In genomic region chr19:40223135-40223822, GRCh38 we compare ENCODE assay signal across 14 cellular contexts. TPM values are rescaled to one million over a fixed set of nuclear protein-coding genes. Genes with fewer than 3 reads are reported as not detected.
DNase-seq lines count a peak whose midpoint lies in the region; ATAC-seq and TF ChIP-seq lines count a peak whose summit lies in the region.
"Had no signal": no experiment of that assay in that cellular context is flagged by ENCODE, and none has a peak within 500 bp of the region (broad histone marks: within the 10 kb centered on the region; RNA-seq: fewer than 3 reads in every experiment).

No MANE protein-coding gene starts in this region.

- peaks cover 23% of the 10 kb centered on the region for H3K27me3 ChIP-seq in CD4-positive, CD25-positive, alpha-beta regulatory T cell (ENCODE audit: control insufficient read depth, insufficient read depth, low read length)
- no peaks in the 10 kb centered on the region for H3K27me3 ChIP-seq in Caco-2 (replicated peaks; ENCODE audit: control insufficient read depth, insufficient read depth, low read length)

- no peak for ATAC-seq in CD4-positive, CD25-positive, alpha-beta regulatory T cell (ENCODE audit: low read depth in 2 of 2)
- no peak for ATAC-seq in activated T-cell treated with anti-CD3 and anti-CD28 coated beads, Interleukin-2, amount 50 U/mL, for 4 hours
- ATAC-seq in left colon (peak; percentile 74), HG02798 (IDR thresholded peaks at IDR 0.05; ENCODE audit: poor library complexity, unreplicated experiment) (no peak)

- H3K4me3 ChIP-seq in CD4-positive, CD25-positive, alpha-beta regulatory T cell (ENCODE audit: low read depth, low read length) = no peak overlapping the region
- H3K4me3 ChIP-seq in Caco-2 (ENCODE audit: low read depth, low read length) = no peak overlapping the region
- H3K4me3 ChIP-seq: BLaER1, upper lobe of left lung had no signal

- POLR2A ChIA-PET in Caco-2 (lab: Charles Lee) = no interaction called here

- H3K27me3 Mint-ChIP-seq in CD4-positive, CD25-positive, alpha-beta regulatory T cell = peaks cover 62% of the 10 kb centered on the region
- peaks cover 52% of the 10 kb centered on the region for H3K27me3 Mint-ChIP-seq in activated T-cell treated with anti-CD3 and anti-CD28 coated beads, Interleukin-2, amount 50 U/mL, for 4 hours (ENCODE audit: low read depth)
- peaks cover 10% of the 10 kb centered on the region for H3K27me3 Mint-ChIP-seq in Caco-2 (ENCODE audit: insufficient read depth, unreplicated experiment)

- no peak for TF ChIP-seq CTCF in Caco-2 (IDR thresholded peaks at IDR 0.05; ENCODE audit: insufficient read depth in 1 of 2, low read depth in 1 of 2, low read length in 1 of 2, severe bottlenecking in 1 of 2, unreplicated experiment in 1 of 2)

- no peak overlapping the region for H3K27ac Mint-ChIP-seq in CD4-positive, CD25-positive, alpha-beta regulatory T cell
- no peak overlapping the region for H3K27ac Mint-ChIP-seq in Caco-2 (ENCODE audit: unreplicated experiment)
- H3K27ac Mint-ChIP-seq: activated B cell treated with CpG ODN at 0.5 μM for 24 hours, immature natural killer cell had no signal

- peaks cover 0 to 9% (median 4%) of the 10 kb centered on the region in 7 donors for H3K9me3 Mint-ChIP-seq in CD4-positive, CD25-positive, alpha-beta regulatory T cell
- peaks cover 4% of the 10 kb centered on the region for H3K9me3 Mint-ChIP-seq in activated T-cell treated with anti-CD3 and anti-CD28 coated beads, Interleukin-2, amount 50 U/mL, for 4 hours
- peaks cover 10% of the 10 kb centered on the region for H3K9me3 Mint-ChIP-seq in Caco-2 (ENCODE audit: unreplicated experiment)

- H3K9me3 ChIP-seq in CD4-positive, CD25-positive, alpha-beta regulatory T cell (ENCODE audit: control insufficient read depth in 2 of 2, low read length in 2 of 2) = peaks cover 0 to 2% of the 10 kb centered on the region in 2 experiments
- H3K9me3 ChIP-seq in Caco-2 = no peaks in the 10 kb centered on the region
- H3K9me3 ChIP-seq: upper lobe of left lung had no signal

- H3K4me3 Mint-ChIP-seq in CD4-positive, CD25-positive, alpha-beta regulatory T cell = no peak overlapping the region
- no peak overlapping the region for H3K4me3 Mint-ChIP-seq in activated T-cell treated with anti-CD3 and anti-CD28 coated beads, Interleukin-2, amount 50 U/mL, for 4 hours
- no peak overlapping the region for H3K4me3 Mint-ChIP-seq in Caco-2 (ENCODE audit: unreplicated experiment)
- H3K4me3 Mint-ChIP-seq: activated B cell treated with CpG ODN at 0.5 μM for 24 hours had no signal

- peaks cover 16% of the 10 kb centered on the region for H3K4me1 ChIP-seq in CD4-positive, CD25-positive, alpha-beta regulatory T cell (ENCODE audit: control insufficient read depth, insufficient read depth, low read length, poor library complexity, severe bottlenecking)
- peaks cover 14% of the 10 kb centered on the region; the same call in 1 of the 2 replicates for H3K4me1 ChIP-seq in Caco-2

- intact Hi-C loops in left colon (cut with DNase I, micrococcal nuclease) (loop anchor here in 1 of 2 donors (5.0 kb wide), 1 partner anchor 86 kb away; no protein-coding TSS in a partner anchor), Caco-2 (cut with micrococcal nuclease; ENCODE audit: unreplicated experiment) (loop anchor here (5.0 kb wide), 1 partner anchor 66 kb away; no protein-coding TSS in a partner anchor)

- CTCF ChIA-PET in Caco-2 (lab: Charles Lee) = no interaction called here

- H3K27ac ChIP-seq in CD4-positive, CD25-positive, alpha-beta regulatory T cell (ENCODE audit: insufficient read depth, low read length, poor library complexity, severe bottlenecking) = no peak overlapping the region
- H3K27ac ChIP-seq: BLaER1, upper lobe of left lung had no signal

- BruUV-seq in Caco-2 (replicated peaks; lab: Mats Ljungman, UMichigan) = no TSS peak

- H3K36me3 ChIP-seq in CD4-positive, CD25-positive, alpha-beta regulatory T cell (ENCODE audit: control insufficient read depth, insufficient read depth, low read length) = no peaks in the 10 kb centered on the region
- H3K36me3 ChIP-seq in Caco-2 (ENCODE audit: control insufficient read depth, insufficient read depth, low read length) = no peaks in the 10 kb centered on the region
- H3K36me3 ChIP-seq: BLaER1, upper lobe of left lung had no signal

- peak; percentile 28 to 42 (median 39) for DNase-seq in CD4-positive, CD25-positive, alpha-beta regulatory T cell
- peak; percentile 24 for DNase-seq in NCI-H146 treated with DMSO at 0.1 percent for 48 hours (lab: John Stamatoyannopoulos, UW; ENCODE audit: unreplicated experiment)
- peak; percentile 23 for DNase-seq in activated T-cell treated with anti-CD3 and anti-CD28 coated beads, Interleukin-2, amount 50 U/mL, for 4 hours
- peak; percentile 46 to 70 for DNase-seq in left colon
- DNase-seq in Caco-2 = no peak
- no peak for DNase-seq in GF-D8 (lab: John Stamatoyannopoulos, UW)
- DNase-seq in NCI-H1436 (lab: John Stamatoyannopoulos, UW) = no peak
- DNase-seq: activated B cell treated with CpG ODN at 0.5 μM for 24 hours, NCI-H1417 treated with DMSO at 0.1 percent for 48 hours had no signal

- H3K36me3 Mint-ChIP-seq in CD4-positive, CD25-positive, alpha-beta regulatory T cell = no peaks in the 10 kb centered on the region
- H3K36me3 Mint-ChIP-seq in activated T-cell treated with anti-CD3 and anti-CD28 coated beads, Interleukin-2, amount 50 U/mL, for 4 hours (ENCODE audit: insufficient read depth) = no peaks in the 10 kb centered on the region
- peaks cover 25% of the 10 kb centered on the region for H3K36me3 Mint-ChIP-seq in Caco-2 (ENCODE audit: insufficient read depth, unreplicated experiment)

- peaks cover 13 to 24% (median 15%) of the 10 kb centered on the region in 4 donors for H3K4me1 Mint-ChIP-seq in CD4-positive, CD25-positive, alpha-beta regulatory T cell
- H3K4me1 Mint-ChIP-seq in activated T-cell treated with anti-CD3 and anti-CD28 coated beads, Interleukin-2, amount 50 U/mL, for 4 hours (ENCODE audit: low read depth) = peaks cover 21% of the 10 kb centered on the region
- H3K4me1 Mint-ChIP-seq in Caco-2 (ENCODE audit: low read depth, unreplicated experiment) = peaks cover 19% of the 10 kb centered on the region

RNA-seq across cellular contexts. Expression of gene CCNP, which starts 3.2 kb away (rescaled TPM):
- 1.2 TPM for total RNA-seq in CD4-positive, CD25-positive, alpha-beta regulatory T cell
- polyA plus RNA-seq in CD4-positive, CD25-positive, alpha-beta regulatory T cell = under 1 TPM in 1 of 4 donors, not detected in 3; 0.13 TPM
- total RNA-seq in activated T-cell treated with anti-CD3 and anti-CD28 coated beads, Interleukin-2, amount 50 U/mL, for 4 hours = under 1 TPM in 2 of 3 donors, not detected in 1; 0.32 to 0.43 TPM
- total RNA-seq in left colon (under 1 TPM in 1 of 2 donors, not detected in 1; 0.24 TPM), Caco-2 (2022) (4.1 and 5.3 TPM in 2 replicates)
- total RNA-seq: endothelial cell of umbilical vein had no signal
- polyA plus RNA-seq: endothelial cell of umbilical vein, immature natural killer cell had no signal

RNA-seq across cellular contexts. Expression of gene TTC9B, which starts 5.1 kb away (rescaled TPM):
- total RNA-seq in CD4-positive, CD25-positive, alpha-beta regulatory T cell = not detected
- polyA plus RNA-seq in CD4-positive, CD25-positive, alpha-beta regulatory T cell = not detected
- total RNA-seq in activated T-cell treated with anti-CD3 and anti-CD28 coated beads, Interleukin-2, amount 50 U/mL, for 4 hours = not detected
- total RNA-seq in left colon (under 1 TPM; 0.37 to 0.45 TPM), Caco-2 (2022) (not detected in 2 replicates)
- total RNA-seq: activated B cell treated with CpG ODN at 0.5 μM for 24 hours, endothelial cell of umbilical vein, upper lobe of left lung had no signal
- polyA plus RNA-seq: endothelial cell of umbilical vein, immature natural killer cell had no signal

RNA-seq across cellular contexts. Expression of gene MAP3K10, which starts 32.1 kb away (rescaled TPM):
- 25.8 TPM for total RNA-seq in CD4-positive, CD25-positive, alpha-beta regulatory T cell
- 1 to 10 TPM in 1 of 4 donors, under 1 TPM in 3; 0.14 to 1.4 (median 0.43) TPM for polyA plus RNA-seq in CD4-positive, CD25-positive, alpha-beta regulatory T cell
- 10 to 100 TPM; 15.8 to 18.8 (median 16.4) TPM for total RNA-seq in activated T-cell treated with anti-CD3 and anti-CD28 coated beads, Interleukin-2, amount 50 U/mL, for 4 hours
- 10 to 100 TPM; 10.7 to 11.7 TPM for total RNA-seq in left colon
- 10.7 and 11.8 TPM in 2 replicates for total RNA-seq in Caco-2 (2022)

Comparison
In these comparisons a context has a peak if more than half of its experiments do, and no peak if none do; other contexts are left out.
1. DNase-seq: peak in CD4-positive, CD25-positive, alpha-beta regulatory T cell (3 of 3), NCI-H146 treated with DMSO at 0.1 percent for 48 hours (single experiment), activated T-cell treated with anti-CD3 and anti-CD28 coated beads, Interleukin-2, amount 50 U/mL, for 4 hours (single experiment) and left colon (2 of 2); none in Caco-2 (0 of 2), GF-D8 (single experiment) and NCI-H1436 (single experiment).